Comparison of ENCODE assay signal across 21 cellular contexts in the genomic region with DNA sequence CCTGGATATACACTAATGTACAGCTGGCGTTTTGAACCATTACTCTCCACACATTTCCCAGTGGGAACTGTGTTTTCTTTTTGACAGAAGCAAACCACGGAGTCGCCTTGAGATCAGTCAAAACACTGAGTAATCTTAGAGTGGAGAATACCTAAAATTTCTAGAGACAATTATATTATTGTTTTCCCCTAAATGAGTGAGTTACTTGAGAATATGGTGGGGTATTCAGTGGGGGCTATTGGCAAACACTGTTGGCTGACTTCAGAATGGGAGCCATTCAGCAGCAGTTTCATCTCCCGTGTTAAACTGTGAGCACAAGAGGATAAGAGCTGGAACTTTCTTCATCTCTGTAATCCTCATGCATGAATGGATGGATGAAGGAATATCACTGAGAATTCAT. TPM values are rescaled to one million over a fixed set of nuclear protein-coding genes. Genes with fewer than 3 reads are reported as not detected.
A peak's percentile ranks its signal among the peaks of the same experiment; 100 is the strongest.
DNase-seq lines count a peak whose midpoint lies in the region; ATAC-seq lines count a peak whose summit lies in the region.
"Had no signal": no experiment of that assay in that cellular context is flagged by ENCODE, and none has a peak within 500 bp of the region (broad histone marks: within the 10 kb centered on the region; RNA-seq: fewer than 3 reads in every experiment).

No MANE protein-coding gene starts in this region.

- no peaks in the 10 kb centered on the region for H3K9me3 ChIP-seq in BLaER1 treated with 17β-estradiol and CSF1 and Interleukin-3, amounts not matched to agents 10 nM and 100 nM (replicated peaks in 1 of 11)

- H3K9ac ChIP-seq in BLaER1 treated with 17β-estradiol and CSF1 and Interleukin-3, amounts not matched to agents 10 nM and 100 nM: no peak overlapping the region
- H3K9ac ChIP-seq: KMS-11 had no signal

- no peaks in the 10 kb centered on the region for H3K9me3 Mint-ChIP-seq in activated CD4-positive, alpha-beta T cell treated with anti-CD3 and anti-CD28 coated beads for 36 hours (ENCODE audit: low read depth)
- no peaks in the 10 kb centered on the region for H3K9me3 Mint-ChIP-seq in activated CD8-positive, alpha-beta memory T cell treated with anti-CD3 and anti-CD28 coated beads, Interleukin-2, amount 10 ng/mL, durations not matched to agents 7 days and 5 days (ENCODE audit: low read depth)
- H3K9me3 Mint-ChIP-seq: mesothelial cell of epicardium, neural crest cell had no signal

- H3K4me2 ChIP-seq in BLaER1 treated with 17β-estradiol and CSF1 and Interleukin-3, amounts not matched to agents 10 nM and 100 nM: peak overlapping the region; percentile 64 to 95 (median 77); a peak in 21 of 22 replicates
- H3K4me2 ChIP-seq: KMS-11 had no signal

- POLR2A ChIA-PET in activated CD4-positive, alpha-beta T cell treated with anti-CD3 and anti-CD28 coated beads for 36 hours (lab: Charles Lee): interaction anchor here (0.7 kb wide), 1 partner anchor 17 kb away, joined by 3 read pairs; no protein-coding TSS in a partner anchor

- H4K20me1 ChIP-seq in BLaER1 treated with 17β-estradiol and CSF1 and Interleukin-3, amounts not matched to agents 10 nM and 100 nM: no peaks in the 10 kb centered on the region; a peak in 1 of 22 replicates

- CTCF ChIA-PET in activated CD4-positive, alpha-beta T cell treated with anti-CD3 and anti-CD28 coated beads for 36 hours (lab: Charles Lee): interaction anchor here (0.6 to 11.0 kb wide), 2 partner anchors 31 to 172 kb away, joined by 3 to 113 read pairs; no protein-coding TSS in a partner anchor
- CTCF ChIA-PET in activated CD8-positive, alpha-beta memory T cell treated with anti-CD3 and anti-CD28 coated beads, Interleukin-2, amount 10 ng/mL, durations not matched to agents 7 days and 5 days (lab: Charles Lee): interaction anchor here (2.2 to 3.7 kb wide), 3 partner anchors 16 to 30 kb away, joined by 7 to 46 read pairs (median 9); no protein-coding TSS in a partner anchor

- no peak for DNase-seq in activated CD4-positive, alpha-beta T cell treated with anti-CD3 and anti-CD28 coated beads for 36 hours
- no peak for DNase-seq in activated CD4-positive, alpha-beta T cell treated with anti-CD3 and anti-CD28 coated beads, Interleukin-2, amount 50 U/mL, for 1 hour
- no peak for DNase-seq in activated CD8-positive, alpha-beta memory T cell treated with anti-CD3 and anti-CD28 coated beads, Interleukin-2, amount 10 ng/mL, durations not matched to agents 7 days and 5 days
- DNase-seq in left lobe of liver (ENCODE audit: low spot score): peak; percentile 10
- no peak for DNase-seq in activated CD4-positive, CD25-positive, alpha-beta regulatory T cell (lab: John Stamatoyannopoulos, UW)
- DNase-seq: amniotic stem cell, NCI-H1694, NCI-H2171 treated with DMSO at 0.1 percent for 48 hours, NCI-H526 treated with DMSO at 0.1 percent for 48 hours had no signal

- intact Hi-C loops in activated CD4-positive, alpha-beta T cell treated with anti-CD3 and anti-CD28 coated beads for 36 hours (cut with DNase I, micrococcal nuclease): loop anchor here (10.0 kb wide), 4 partner anchors 241 to 611 kb away; partner anchors contain the start of gene GDI2 (in 1 of the 2)

- H3K36me3 ChIP-seq in BLaER1 treated with 17β-estradiol and CSF1 and Interleukin-3, amounts not matched to agents 10 nM and 100 nM: peaks cover 0 to 3% (median 0%) of the 10 kb centered on the region in 11 experiments; a peak in 1 of 22 replicates

- no peaks in the 10 kb centered on the region for H3K27me3 ChIP-seq in BLaER1 treated with 17β-estradiol and CSF1 and Interleukin-3, amounts not matched to agents 10 nM and 100 nM

- no peaks in the 10 kb centered on the region for H3K27me3 Mint-ChIP-seq in activated CD4-positive, alpha-beta T cell treated with anti-CD3 and anti-CD28 coated beads for 36 hours
- no peaks in the 10 kb centered on the region for H3K27me3 Mint-ChIP-seq in activated CD8-positive, alpha-beta memory T cell treated with anti-CD3 and anti-CD28 coated beads, Interleukin-2, amount 10 ng/mL, durations not matched to agents 7 days and 5 days

- 0 out of 22 replicates have a peak overlapping the region, but pooled peaks of 1 of the 11 experiments have one; percentile 40 for H3K27ac ChIP-seq in BLaER1 treated with 17β-estradiol and CSF1 and Interleukin-3, amounts not matched to agents 10 nM and 100 nM
- H3K27ac ChIP-seq: KMS-11 had no signal

- H3K4me1 ChIP-seq in BLaER1 treated with 17β-estradiol and CSF1 and Interleukin-3, amounts not matched to agents 10 nM and 100 nM: peaks cover 63 to 96% (median 76%) of the 10 kb centered on the region in 10 experiments

- H3K4me3 ChIP-seq in BLaER1 treated with 17β-estradiol and CSF1 and Interleukin-3, amounts not matched to agents 10 nM and 100 nM: no peak overlapping the region

- peaks cover 86% of the 10 kb centered on the region for H3K36me3 Mint-ChIP-seq in activated CD4-positive, alpha-beta T cell treated with anti-CD3 and anti-CD28 coated beads for 36 hours (ENCODE audit: low read depth)
- peaks cover 86% of the 10 kb centered on the region for H3K36me3 Mint-ChIP-seq in activated CD8-positive, alpha-beta memory T cell treated with anti-CD3 and anti-CD28 coated beads, Interleukin-2, amount 10 ng/mL, durations not matched to agents 7 days and 5 days
- H3K36me3 Mint-ChIP-seq: mesothelial cell of epicardium had no signal

- ATAC-seq in activated CD4-positive, alpha-beta T cell treated with anti-CD3 and anti-CD28 coated beads for 36 hours: no peak
- ATAC-seq in activated CD8-positive, alpha-beta memory T cell treated with anti-CD3 and anti-CD28 coated beads, Interleukin-2, amount 10 ng/mL, durations not matched to agents 7 days and 5 days: no peak
- ATAC-seq in left lobe of liver (no peak), HG03432 (IDR thresholded peaks at IDR 0.05; ENCODE audit: unreplicated experiment) (no peak), GM21381 (IDR thresholded peaks at IDR 0.05; ENCODE audit: unreplicated experiment) (no peak)
- ATAC-seq: Right ventricle myocardium inferior had no signal

- H3K27ac Mint-ChIP-seq in activated CD4-positive, alpha-beta T cell treated with anti-CD3 and anti-CD28 coated beads for 36 hours: peak overlapping the region; percentile 93
- peak overlapping the region; percentile 88 for H3K27ac Mint-ChIP-seq in activated CD8-positive, alpha-beta memory T cell treated with anti-CD3 and anti-CD28 coated beads, Interleukin-2, amount 10 ng/mL, durations not matched to agents 7 days and 5 days
- H3K27ac Mint-ChIP-seq: mesothelial cell of epicardium, progenitor cell of endocrine pancreas had no signal

- peak overlapping the region; percentile 91 for H3K4me3 Mint-ChIP-seq in activated CD4-positive, alpha-beta T cell treated with anti-CD3 and anti-CD28 coated beads for 36 hours
- H3K4me3 Mint-ChIP-seq in activated CD8-positive, alpha-beta memory T cell treated with anti-CD3 and anti-CD28 coated beads, Interleukin-2, amount 10 ng/mL, durations not matched to agents 7 days and 5 days: peak overlapping the region; percentile 88
- H3K4me3 Mint-ChIP-seq: mesothelial cell of epicardium, neural crest cell had no signal

- H3K4me1 Mint-ChIP-seq in activated CD4-positive, alpha-beta T cell treated with anti-CD3 and anti-CD28 coated beads for 36 hours: peaks cover 66% of the 10 kb centered on the region
- peaks cover 79% of the 10 kb centered on the region for H3K4me1 Mint-ChIP-seq in activated CD8-positive, alpha-beta memory T cell treated with anti-CD3 and anti-CD28 coated beads, Interleukin-2, amount 10 ng/mL, durations not matched to agents 7 days and 5 days
- H3K4me1 Mint-ChIP-seq: mesothelial cell of epicardium, neural crest cell had no signal

RNA-seq across cellular contexts. Expression of gene IL2RA, which starts 6.2 kb away (rescaled TPM):
- total RNA-seq in activated CD4-positive, alpha-beta T cell treated with anti-CD3 and anti-CD28 coated beads for 36 hours: 100 to 1,000 TPM; 659 to 980 TPM
- 100 to 1,000 TPM; 302 to 832 TPM for total RNA-seq in activated CD8-positive, alpha-beta memory T cell treated with anti-CD3 and anti-CD28 coated beads, Interleukin-2, amount 10 ng/mL, durations not matched to agents 7 days and 5 days
- 1.3 TPM for total RNA-seq in left lobe of liver
- total RNA-seq: A172, bronchial epithelial cell, HT1080, mesothelial cell of epicardium, neural crest cell, progenitor cell of endocrine pancreas, skeletal muscle tissue had no signal

RNA-seq across cellular contexts. Expression of gene RBM17, which starts 32.9 kb away (rescaled TPM):
- total RNA-seq in activated CD4-positive, alpha-beta T cell treated with anti-CD3 and anti-CD28 coated beads for 36 hours: 100 to 1,000 TPM; 206 to 246 TPM
- total RNA-seq in activated CD8-positive, alpha-beta memory T cell treated with anti-CD3 and anti-CD28 coated beads, Interleukin-2, amount 10 ng/mL, durations not matched to agents 7 days and 5 days: 100 to 1,000 TPM; 205 to 267 TPM
- 24.3 TPM for total RNA-seq in left lobe of liver

Comparison
In these comparisons a context has a peak if more than half of its experiments do, and no peak if none do; other contexts are left out.
1. RNA of gene IL2RA, which starts 6.2 kb away (total RNA-seq): 659 to 980 TPM in activated CD4-positive, alpha-beta T cell treated with anti-CD3 and anti-CD28 coated beads for 36 hours and 302 to 832 TPM in activated CD8-positive, alpha-beta memory T cell treated with anti-CD3 and anti-CD28 coated beads, Interleukin-2, amount 10 ng/mL, durations not matched to agents 7 days and 5 days; 1.3 TPM in left lobe of liver (single experiment); every median in the first group is over 100 times any median in the second.